In the genomic region with DNA sequence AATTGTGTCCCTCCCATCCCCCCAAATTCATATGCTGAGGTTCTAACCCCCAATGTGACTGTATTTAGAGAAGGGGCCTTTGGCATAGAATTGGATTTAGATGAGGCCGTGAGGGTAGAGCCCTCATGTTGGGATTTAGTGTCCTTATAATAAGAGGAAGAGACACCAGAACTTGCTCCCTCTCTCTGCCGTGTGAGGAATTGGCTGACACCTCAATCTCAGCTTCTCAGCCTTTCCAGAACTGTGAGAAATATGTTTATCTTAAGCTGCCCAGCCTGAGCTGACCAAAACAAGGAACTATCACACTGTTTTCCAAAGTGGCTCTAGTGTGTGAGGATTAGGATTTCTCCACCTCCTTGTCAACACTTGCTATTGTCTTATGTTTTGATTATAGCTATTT, we compare ENCODE assay signal across 25 cellular contexts.
"Had no signal": no experiment of that assay in that cellular context is flagged by ENCODE, and none has a peak within 500 bp of the region (broad histone marks: within the 10 kb centered on the region; RNA-seq: fewer than 3 reads in every experiment).

No MANE protein-coding gene starts in this region.

- H3K36me3 ChIP-seq: breast epithelium, uterus had no signal

- DNase-seq: activated B cell treated with CpG ODN at 0.5 μM for 24 hours; activated CD4-positive, alpha-beta T cell treated with anti-CD3 and anti-CD28 coated beads, Interleukin-2, amount 50 U/mL, for 1 hour; activated CD8-positive, alpha-beta T cell treated with anti-CD3 and anti-CD28 coated beads for 36 hours; activated T-cell treated with anti-CD3 and anti-CD28 coated beads, Interleukin-2, amount 50 U/mL, for 4 hours; dorsolateral prefrontal cortex; effector memory CD4-positive, alpha-beta T cell; foreskin keratinocyte; left cardiac atrium; mammary epithelial cell; naive thymus-derived CD8-positive, alpha-beta T cell; occipital lobe; psoas muscle; stimulated activated CD4-positive, alpha-beta T cell treated with anti-CD3 and anti-CD28 coated beads, Interleukin-1b, Interleukin-23, amount 100 ng/mL, for 48 hours; stimulated activated CD4-positive, alpha-beta T cell treated with anti-CD3 and anti-CD28 coated beads, Interleukin-4, amount 100 ng/mL, for 4 hours; stimulated activated CD8-positive, alpha-beta memory T cell treated with anti-CD3 and anti-CD28 coated beads, Interleukin-4, amount 100 ng/mL, for 48 hours; stimulated activated naive CD8-positive, alpha-beta T cell treated with anti-CD3 and anti-CD28 coated beads, Interleukin-15, amount 100 ng/mL, for 72 hours; substantia nigra; T1000; uterus had no signal

- H3K4me3 ChIP-seq: breast epithelium, coronary artery, dorsolateral prefrontal cortex, psoas muscle, smooth muscle cell, uterus had no signal

- ATAC-seq: activated CD8-positive, alpha-beta T cell treated with anti-CD3 and anti-CD28 coated beads for 36 hours; activated naive CD4-positive, alpha-beta T cell treated with anti-CD3 and anti-CD28 coated beads, Interleukin-2, amount 50 U/mL, for 72 hours; activated T-cell treated with anti-CD3 and anti-CD28 coated beads, Interleukin-2, amount 50 U/mL, for 4 hours; esophagus mucosa; foreskin keratinocyte; naive thymus-derived CD8-positive, alpha-beta T cell; psoas muscle; stimulated activated memory B cell treated with anti-CD40 and anti-IgM and Interleukin-4, amounts not matched to agents 10 μg/mL and 1 μg/mL and 100 μg/mL, for 72 hours; stimulated activated naive CD8-positive, alpha-beta T cell treated with anti-CD3 and anti-CD28 coated beads, Interleukin-15, amount 100 ng/mL, for 72 hours had no signal

- H3K27me3 ChIP-seq: breast epithelium, foreskin keratinocyte, uterus had no signal
